In genomic region chr2:12259497-12259896, GRCh38 we compare ENCODE assay signal across 31 cellular contexts.
"Had no signal": no experiment of that assay in that cellular context is flagged by ENCODE, and none has a peak within 500 bp of the region (broad histone marks: within the 10 kb centered on the region; RNA-seq: fewer than 3 reads in every experiment).

No MANE protein-coding gene starts in this region.

- H3K4me3 Mint-ChIP-seq: activated CD4-positive, alpha-beta memory T cell treated with anti-CD3 and anti-CD28 coated beads, Interleukin-2, amount 10 ng/mL, durations not matched to agents 7 days and 5 days; activated CD8-positive, alpha-beta memory T cell treated with anti-CD3 and anti-CD28 coated beads, Interleukin-2, amount 10 ng/mL, durations not matched to agents 7 days and 5 days; activated naive CD8-positive, alpha-beta T cell treated with anti-CD3 and anti-CD28 coated beads, Interleukin-2, amount 10 ng/mL, durations not matched to agents 7 days and 5 days; central memory CD8-positive, alpha-beta T cell had no signal

- H3K27ac Mint-ChIP-seq: activated CD4-positive, alpha-beta memory T cell treated with anti-CD3 and anti-CD28 coated beads, Interleukin-2, amount 10 ng/mL, durations not matched to agents 7 days and 5 days; activated CD8-positive, alpha-beta memory T cell treated with anti-CD3 and anti-CD28 coated beads, Interleukin-2, amount 10 ng/mL, durations not matched to agents 7 days and 5 days; activated naive CD8-positive, alpha-beta T cell treated with anti-CD3 and anti-CD28 coated beads, Interleukin-2, amount 10 ng/mL, durations not matched to agents 7 days and 5 days had no signal

- H3K9me3 ChIP-seq: ascending aorta, colonic mucosa, SJSA1 had no signal

- H3K9me3 Mint-ChIP-seq: activated CD4-positive, alpha-beta memory T cell treated with anti-CD3 and anti-CD28 coated beads, Interleukin-2, amount 10 ng/mL, durations not matched to agents 7 days and 5 days; central memory CD8-positive, alpha-beta T cell had no signal

- H3K27me3 Mint-ChIP-seq: activated naive CD8-positive, alpha-beta T cell treated with anti-CD3 and anti-CD28 coated beads, Interleukin-2, amount 10 ng/mL, durations not matched to agents 7 days and 5 days; central memory CD8-positive, alpha-beta T cell had no signal

- H3K36me3 Mint-ChIP-seq: activated naive CD8-positive, alpha-beta T cell treated with anti-CD3 and anti-CD28 coated beads, Interleukin-2, amount 10 ng/mL, durations not matched to agents 7 days and 5 days had no signal

- DNase-seq: activated CD4-positive, alpha-beta memory T cell treated with anti-CD3 and anti-CD28 coated beads, Interleukin-2, amount 10 ng/mL, durations not matched to agents 7 days and 5 days; activated CD4-positive, alpha-beta T cell treated with anti-CD3 and anti-CD28 coated beads for 1 hour; activated CD4-positive, alpha-beta T cell treated with anti-CD3 and anti-CD28 coated beads for 48 hours; activated CD4-positive, CD25-positive, alpha-beta regulatory T cell; activated CD8-positive, alpha-beta memory T cell treated with anti-CD3 and anti-CD28 coated beads for 24 hours; activated CD8-positive, alpha-beta memory T cell treated with anti-CD3 and anti-CD28 coated beads, Interleukin-2, amount 10 ng/mL, durations not matched to agents 7 days and 5 days; activated CD8-positive, alpha-beta memory T cell treated with anti-CD3 and anti-CD28 coated beads, Interleukin-2, amount 50 U/mL, for 48 hours; activated effector memory CD4-positive, alpha-beta T cell treated with Interleukin-2 at 50 U/mL for 16 hours; activated naive CD4-positive, alpha-beta T cell treated with anti-CD3 and anti-CD28 coated beads, Interleukin-2, amount 50 U/mL, for 16 hours; activated naive CD8-positive, alpha-beta T cell treated with anti-CD3 and anti-CD28 coated beads, Interleukin-2, amount 10 ng/mL, durations not matched to agents 7 days and 5 days; activated T-cell treated with anti-CD3 and anti-CD28 coated beads, Interleukin-2, amount 50 U/mL, for 48 hours; amygdala; colonic mucosa; MM.1S; MV-4-11; NCI-H1092; NCI-H1436 treated with DMSO at 0.1 percent for 48 hours; NCI-H1694 treated with DMSO at 0.1 percent for 48 hours; NCI-H2081; NCI-H446; NCI-H524 treated with DMSO at 0.1 percent for 48 hours; RPMI8226; SHP77 treated with DMSO at 0.1 percent for 48 hours; SW 1271; T-helper 1 cell; T1000; WERI-Rb-1 had no signal

- ATAC-seq: activated CD8-positive, alpha-beta memory T cell treated with anti-CD3 and anti-CD28 coated beads, Interleukin-2, amount 10 ng/mL, durations not matched to agents 7 days and 5 days; Panc1 had no signal
